ENCODE assay signal across 22 cellular contexts in the genomic region with DNA sequence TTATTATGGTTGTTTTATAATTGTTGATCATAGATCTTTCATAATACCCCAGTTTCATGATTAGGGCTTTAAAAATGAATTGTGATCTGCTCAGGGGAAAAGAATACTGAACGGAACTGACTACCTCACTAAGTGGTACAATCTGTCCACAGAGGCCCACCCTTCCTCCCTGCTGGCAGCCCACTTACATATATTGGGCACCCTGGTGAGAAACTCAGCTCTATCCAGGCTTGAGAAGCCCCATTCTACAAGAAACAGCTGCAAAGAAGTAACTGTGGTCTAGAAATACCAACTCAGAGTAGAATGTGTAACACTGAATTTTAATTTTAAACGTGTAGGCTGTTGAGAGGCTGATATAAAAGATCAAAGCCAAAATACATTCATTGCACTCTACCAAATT. TPM values are rescaled to one million over a fixed set of nuclear protein-coding genes. Genes with fewer than 3 reads are reported as not detected.
DNase-seq lines count a peak whose midpoint lies in the region; ATAC-seq and TF ChIP-seq lines count a peak whose summit lies in the region.
"Had no signal": no experiment of that assay in that cellular context is flagged by ENCODE, and none has a peak within 500 bp of the region (broad histone marks: within the 10 kb centered on the region; RNA-seq: fewer than 3 reads in every experiment).

No MANE protein-coding gene starts in this region.

- intact Hi-C loops in MCF 10A (cut with micrococcal nuclease) = no loop called here

- H3K27me3 Mint-ChIP-seq in WTC11 (ENCODE audit: low read depth) (no peaks in the 10 kb centered on the region; the same call in 1 of the 2 replicates), neural progenitor cell (ENCODE audit: insufficient read depth, low read depth) (peaks cover 5% of the 10 kb centered on the region), MCF 10A (ENCODE audit: insufficient read depth, unreplicated experiment) (no peaks in the 10 kb centered on the region), type B pancreatic cell (no peaks in the 10 kb centered on the region), nephron progenitor cell (ENCODE audit: low read depth, poor library complexity) (peaks cover 12% of the 10 kb centered on the region)

- no TSS peak for BruUV-seq in MCF 10A (replicated peaks; lab: Mats Ljungman, UMichigan)

- H3K4me3 Mint-ChIP-seq in WTC11 = no peak overlapping the region
- no peak overlapping the region for H3K4me3 Mint-ChIP-seq in neural progenitor cell
- H3K4me3 Mint-ChIP-seq in MCF 10A (ENCODE audit: unreplicated experiment) = no peak overlapping the region
- no peak overlapping the region for H3K4me3 Mint-ChIP-seq in type B pancreatic cell
- no peak overlapping the region for H3K4me3 Mint-ChIP-seq in nephron progenitor cell
- H3K4me3 Mint-ChIP-seq: CD4-positive, alpha-beta memory T cell; H9; HFFc6 had no signal

- DNase-seq in DMS 273 (lab: John Stamatoyannopoulos, UW; ENCODE audit: unreplicated experiment) (peak; percentile 16), DMS 273 treated with DMSO at 0.1 percent for 48 hours (lab: John Stamatoyannopoulos, UW) (no peak), WTC11 (ENCODE audit: low spot score) (no peak), neural progenitor cell (ENCODE audit: low spot score) (no peak), MCF 10A (ENCODE audit: unreplicated experiment) (no peak), type B pancreatic cell (ENCODE audit: extremely low spot score, unreplicated experiment) (no peak), nephron progenitor cell (no peak)
- DNase-seq: ACHN; C1 segment of cervical spinal cord; Calu3; CD4-positive, alpha-beta memory T cell; COR-L47; DMS79; EL; GDM1; GM23248; H9; HFFc6 had no signal

- no peaks in the 10 kb centered on the region for H3K36me3 ChIP-seq in neural progenitor cell

- peaks cover 6% of the 10 kb centered on the region for H3K9me3 ChIP-seq in neural progenitor cell (ENCODE audit: low read depth)

- H3K4me3 ChIP-seq in neural progenitor cell = peak overlapping the region; percentile 6
- H3K4me3 ChIP-seq: GM12878, GM23248 had no signal

- CTCF ChIA-PET in WTC11 (lab: Charles Lee) = no interaction called here
- CTCF ChIA-PET in MCF 10A (lab: Yijun Ruan, JAX) = interaction anchor here (0.6 to 2.6 kb wide), 3 partner anchors 8 to 123 kb away, joined by 3 to 17 read pairs (median 4); no protein-coding TSS in a partner anchor

- peak overlapping the region; percentile 62 for H3K4me2 ChIP-seq in neural progenitor cell

- H3K9ac ChIP-seq in neural progenitor cell = no peak overlapping the region
- H3K9ac ChIP-seq: GM23248 had no signal

- H3K27ac ChIP-seq in neural progenitor cell = no peak overlapping the region
- H3K27ac ChIP-seq: 22Rv1, GM23248 had no signal

- no peaks in the 10 kb centered on the region for H3K79me2 ChIP-seq in neural progenitor cell (ENCODE audit: low read depth)

- no peak for ATAC-seq in WTC11
- ATAC-seq: GM12878, HCT116 had no signal

- H3K27ac Mint-ChIP-seq in WTC11 = no peak overlapping the region
- no peak overlapping the region for H3K27ac Mint-ChIP-seq in neural progenitor cell
- H3K27ac Mint-ChIP-seq in MCF 10A (ENCODE audit: low read depth, unreplicated experiment) = no peak overlapping the region
- H3K27ac Mint-ChIP-seq in type B pancreatic cell = no peak overlapping the region
- H3K27ac Mint-ChIP-seq in nephron progenitor cell = no peak overlapping the region
- H3K27ac Mint-ChIP-seq: CD4-positive, alpha-beta memory T cell; H9; HFFc6 had no signal

- H3K4me1 ChIP-seq in neural progenitor cell = peaks cover 20% of the 10 kb centered on the region

- H4K20me1 ChIP-seq in neural progenitor cell (ENCODE audit: low read depth) = no peaks in the 10 kb centered on the region

- no peak overlapping the region for H2AFZ ChIP-seq in neural progenitor cell (replicated peaks)
- H2AFZ ChIP-seq: GM23248 had no signal

- H3K27me3 ChIP-seq in neural progenitor cell = no peaks in the 10 kb centered on the region

- no peaks in the 10 kb centered on the region for H3K9me3 Mint-ChIP-seq in WTC11
- H3K9me3 Mint-ChIP-seq in neural progenitor cell = peaks cover 11% of the 10 kb centered on the region
- no peaks in the 10 kb centered on the region for H3K9me3 Mint-ChIP-seq in MCF 10A (ENCODE audit: unreplicated experiment)
- no peaks in the 10 kb centered on the region for H3K9me3 Mint-ChIP-seq in type B pancreatic cell
- no peaks in the 10 kb centered on the region for H3K9me3 Mint-ChIP-seq in nephron progenitor cell
- H3K9me3 Mint-ChIP-seq: CD4-positive, alpha-beta memory T cell; H9; HFFc6 had no signal

- POLR2A ChIA-PET in WTC11 (lab: Charles Lee) (no interaction called here), MCF 10A (lab: Yijun Ruan, JAX) (interaction anchor here (1.2 to 1.3 kb wide), 2 partner anchors 9 to 91 kb away, joined by 3 to 4 read pairs; no protein-coding TSS in a partner anchor)

- no peak for TF ChIP-seq CTCF in WTC11 (IDR thresholded peaks at IDR 0.05)
- no peak for TF ChIP-seq CTCF in neural progenitor cell (IDR thresholded peaks at IDR 0.05)
- no peak for TF ChIP-seq CTCF in MCF 10A (IDR thresholded peaks at IDR 0.05; ENCODE audit: unreplicated experiment)
- TF ChIP-seq CTCF in type B pancreatic cell (conservative IDR thresholded peaks at IDR 0.05) = no peak
- TF ChIP-seq CTCF in nephron progenitor cell (IDR thresholded peaks at IDR 0.05) = no peak

- H3F3A ChIP-seq in neural progenitor cell (ENCODE audit: low read depth) = peaks cover 3% of the 10 kb centered on the region

- H3K36me3 Mint-ChIP-seq in WTC11 (no peaks in the 10 kb centered on the region), neural progenitor cell (peaks cover 9% of the 10 kb centered on the region), MCF 10A (ENCODE audit: insufficient read depth, unreplicated experiment) (peaks cover 6% of the 10 kb centered on the region), type B pancreatic cell (no peaks in the 10 kb centered on the region), nephron progenitor cell (ENCODE audit: low read depth) (no peaks in the 10 kb centered on the region)
- H3K36me3 Mint-ChIP-seq: CD4-positive, alpha-beta memory T cell had no signal

- H3K4me1 Mint-ChIP-seq in WTC11 (no peaks in the 10 kb centered on the region), neural progenitor cell (peaks cover 14% of the 10 kb centered on the region), MCF 10A (ENCODE audit: insufficient read depth, unreplicated experiment) (peaks cover under 1% of the 10 kb centered on the region), type B pancreatic cell (ENCODE audit: unreplicated experiment) (no peaks in the 10 kb centered on the region), nephron progenitor cell (peaks cover 28% of the 10 kb centered on the region)
- H3K4me1 Mint-ChIP-seq: CD4-positive, alpha-beta memory T cell had no signal

TF ChIP-seq in WTC11, 78 proteins besides CTCF, POLR2A, EP300 and RAD21:
- TF ChIP-seq FOXP1 (CRISPR knock-in tag; IDR thresholded peaks at IDR 0.05; ENCODE audit: borderline replicate concordance) = no peak
- TF ChIP-seq ZNF423 (CRISPR knock-in tag; IDR thresholded peaks at IDR 0.05) = peak; percentile 26; the same call in 1 of the 2 replicates
- TF ChIP-seq, protein P1, sequence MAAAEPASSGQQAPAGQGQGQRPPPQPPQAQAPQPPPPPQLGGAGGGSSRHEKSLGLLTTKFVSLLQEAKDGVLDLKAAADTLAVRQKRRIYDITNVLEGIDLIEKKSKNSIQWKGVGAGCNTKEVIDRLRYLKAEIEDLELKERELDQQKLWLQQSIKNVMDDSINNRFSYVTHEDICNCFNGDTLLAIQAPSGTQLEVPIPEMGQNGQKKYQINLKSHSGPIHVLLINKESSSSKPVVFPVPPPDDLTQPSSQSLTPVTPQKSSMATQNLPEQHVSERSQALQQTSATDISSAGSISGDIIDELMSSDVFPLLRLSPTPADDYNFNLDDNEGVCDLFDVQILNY (CRISPR knock-in tag; IDR thresholded peaks at IDR 0.05) = no peak

RNA-seq across cellular contexts. Expression of a gene that starts 46.9 kb away (rescaled TPM):
- total RNA-seq in WTC11 (2021) = not detected in 3 replicates
- total RNA-seq in neural progenitor cell (ENCODE audit: low replicate concordance) = not detected in 2 replicates
- total RNA-seq in MCF 10A (2022) = 0.35 and 0.39 TPM in 2 replicates
- total RNA-seq in type B pancreatic cell (ENCODE audit: low replicate concordance) = 0.12 and 0.24 TPM in 2 replicates
- total RNA-seq: Calu3; CD4-positive, alpha-beta memory T cell; GM12878; GM23248; H4; HFFc6 had no signal
